In the genomic region with DNA sequence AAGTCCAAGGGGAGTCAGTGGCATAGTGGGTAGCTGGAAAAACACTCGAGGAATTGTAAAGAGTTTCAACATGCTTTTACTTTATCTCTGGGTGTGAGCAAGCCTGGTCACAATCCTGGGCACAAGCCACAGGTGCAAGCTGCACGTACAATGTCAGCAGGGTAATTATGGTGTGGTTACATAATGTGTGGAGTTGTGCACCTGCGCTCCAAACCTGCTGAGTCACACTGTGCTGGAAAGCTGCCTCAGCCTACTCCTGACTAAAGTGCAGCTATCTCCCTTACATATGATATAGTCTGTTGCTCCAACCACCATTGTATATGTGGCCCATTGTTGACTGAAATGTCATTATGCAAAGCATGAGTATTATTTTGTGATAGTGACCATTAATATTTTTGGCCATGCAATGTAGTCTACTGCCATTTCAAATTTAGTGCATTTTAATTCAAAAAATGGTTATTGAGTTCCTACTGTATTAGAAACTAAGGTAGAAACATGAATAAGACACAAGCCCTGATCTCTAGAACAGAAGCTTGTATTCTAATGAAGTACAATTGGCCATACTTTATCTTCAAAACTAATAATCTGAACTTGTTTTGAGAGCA, we compare ENCODE assay signal across 16 cellular contexts.
DNase-seq lines count a peak whose midpoint lies in the region; ATAC-seq and TF ChIP-seq lines count a peak whose summit lies in the region.
"Had no signal": no experiment of that assay in that cellular context is flagged by ENCODE, and none has a peak within 500 bp of the region (broad histone marks: within the 10 kb centered on the region; RNA-seq: fewer than 3 reads in every experiment).

No MANE protein-coding gene starts in this region.

- no peaks in the 10 kb centered on the region for H3K4me1 Mint-ChIP-seq in WTC11

- H3K27ac Mint-ChIP-seq in WTC11 = no peak overlapping the region
- H3K27ac Mint-ChIP-seq: activated naive CD8-positive, alpha-beta T cell; T-helper 1 cell treated with Interleukin-12 subunit alpha and Interleukin-12 subunit beta and Interleukin-4 antibody, amounts not matched to agents 30 μg/mL and 1 μg/mL, for 36 hours had no signal

- no peaks in the 10 kb centered on the region for H3K36me3 ChIP-seq in mucosa of descending colon (ENCODE audit: low read depth)
- H3K36me3 ChIP-seq: esophagus squamous epithelium, MG63, uterus had no signal

- no peak for TF ChIP-seq CTCF in WTC11 (IDR thresholded peaks at IDR 0.05)
- no peak for TF ChIP-seq CTCF in mucosa of descending colon (IDR thresholded peaks at IDR 0.05)

- intact Hi-C loops in mucosa of descending colon (cut with DNase I, micrococcal nuclease) = no loop called here

- H3K4me3 Mint-ChIP-seq in WTC11 = no peak overlapping the region
- H3K4me3 Mint-ChIP-seq: activated naive CD8-positive, alpha-beta T cell; T-helper 1 cell treated with Interleukin-12 subunit alpha and Interleukin-12 subunit beta and Interleukin-4 antibody, amounts not matched to agents 30 μg/mL and 1 μg/mL, for 36 hours had no signal

- H3K27me3 Mint-ChIP-seq in WTC11 (ENCODE audit: low read depth) = peaks cover 21% of the 10 kb centered on the region
- H3K27me3 Mint-ChIP-seq: activated naive CD8-positive, alpha-beta T cell had no signal

- ATAC-seq in WTC11 (no peak), mucosa of descending colon (peak; percentile 12), HG02759 (IDR thresholded peaks at IDR 0.05; ENCODE audit: unreplicated experiment) (no peak)

- H3K9me3 ChIP-seq in mucosa of descending colon = peaks cover 12% of the 10 kb centered on the region
- H3K9me3 ChIP-seq: uterus had no signal

- CTCF ChIA-PET in WTC11 (lab: Charles Lee) = no interaction called here

- H3K4me3 ChIP-seq in mucosa of descending colon = no peak overlapping the region
- H3K4me3 ChIP-seq: esophagus squamous epithelium, MG63, uterus had no signal

- POLR2A ChIA-PET in WTC11 (lab: Charles Lee) = no interaction called here

- no peaks in the 10 kb centered on the region for H3K4me1 ChIP-seq in mucosa of descending colon (ENCODE audit: low read depth)
- H3K4me1 ChIP-seq: esophagus squamous epithelium, uterus had no signal

- DNase-seq in NCI-H748 (lab: John Stamatoyannopoulos, UW; ENCODE audit: unreplicated experiment) (peak; percentile 41), NCI-H748 treated with DMSO at 0.1 percent for 48 hours (lab: John Stamatoyannopoulos, UW) (no peak), HT1080 (ENCODE audit: low read depth) (peak; percentile 17), WTC11 (ENCODE audit: low spot score) (peak; percentile 36), mucosa of descending colon (peak in 1 of 3 donors; percentile 33), germinal center (ENCODE audit: low spot score) (no peak), NCI-H524 (lab: John Stamatoyannopoulos, UW) (no peak)
- DNase-seq: DMS153, esophagus squamous epithelium, mesenchymal stem cell, MG63, NCI-H345, uterus had no signal

- peaks cover 82% of the 10 kb centered on the region for H3K9me3 Mint-ChIP-seq in WTC11

- H3K36me3 Mint-ChIP-seq in WTC11 = peaks cover 60% of the 10 kb centered on the region

TF ChIP-seq in WTC11, 78 proteins besides CTCF, POLR2A, EP300 and RAD21:
- TF ChIP-seq, protein P1, sequence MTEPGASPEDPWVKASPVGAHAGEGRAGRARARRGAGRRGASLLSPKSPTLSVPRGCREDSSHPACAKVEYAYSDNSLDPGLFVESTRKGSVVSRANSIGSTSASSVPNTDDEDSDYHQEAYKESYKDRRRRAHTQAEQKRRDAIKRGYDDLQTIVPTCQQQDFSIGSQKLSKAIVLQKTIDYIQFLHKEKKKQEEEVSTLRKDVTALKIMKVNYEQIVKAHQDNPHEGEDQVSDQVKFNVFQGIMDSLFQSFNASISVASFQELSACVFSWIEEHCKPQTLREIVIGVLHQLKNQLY (CRISPR knock-in tag; IDR thresholded peaks at IDR 0.05) = no peak
- TF ChIP-seq NFYB (CRISPR knock-in tag; conservative IDR thresholded peaks at IDR 0.05; ENCODE audit: low read depth) (no peak; the same call in 1 of the 2 replicates), KAT7 (CRISPR knock-in tag; IDR thresholded peaks at IDR 0.05; ENCODE audit: borderline replicate concordance) (no peak), FOXK1 (CRISPR knock-in tag; IDR thresholded peaks at IDR 0.05) (no peak), JUN (CRISPR knock-in tag; IDR thresholded peaks at IDR 0.05) (no peak), TEAD4 (CRISPR knock-in tag; IDR thresholded peaks at IDR 0.05) (no peak), ATF1 (CRISPR knock-in tag; IDR thresholded peaks at IDR 0.05) (no peak), ZNF317 (CRISPR knock-in tag; IDR thresholded peaks at IDR 0.05; ENCODE audit: borderline replicate concordance, low read depth) (no peak), ZNF671 (CRISPR knock-in tag; IDR thresholded peaks at IDR 0.05) (no peak), FOXP1 (CRISPR knock-in tag; IDR thresholded peaks at IDR 0.05; ENCODE audit: borderline replicate concordance) (no peak), ESRRA (CRISPR knock-in tag; IDR thresholded peaks at IDR 0.05; ENCODE audit: borderline replicate concordance) (no peak)
- TF ChIP-seq, protein P2, sequence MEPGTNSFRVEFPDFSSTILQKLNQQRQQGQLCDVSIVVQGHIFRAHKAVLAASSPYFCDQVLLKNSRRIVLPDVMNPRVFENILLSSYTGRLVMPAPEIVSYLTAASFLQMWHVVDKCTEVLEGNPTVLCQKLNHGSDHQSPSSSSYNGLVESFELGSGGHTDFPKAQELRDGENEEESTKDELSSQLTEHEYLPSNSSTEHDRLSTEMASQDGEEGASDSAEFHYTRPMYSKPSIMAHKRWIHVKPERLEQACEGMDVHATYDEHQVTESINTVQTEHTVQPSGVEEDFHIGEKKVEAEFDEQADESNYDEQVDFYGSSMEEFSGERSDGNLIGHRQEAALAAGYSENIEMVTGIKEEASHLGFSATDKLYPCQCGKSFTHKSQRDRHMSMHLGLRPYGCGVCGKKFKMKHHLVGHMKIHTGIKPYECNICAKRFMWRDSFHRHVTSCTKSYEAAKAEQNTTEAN (CRISPR knock-in tag; IDR thresholded peaks at IDR 0.05) = no peak
- TF ChIP-seq, protein P3, sequence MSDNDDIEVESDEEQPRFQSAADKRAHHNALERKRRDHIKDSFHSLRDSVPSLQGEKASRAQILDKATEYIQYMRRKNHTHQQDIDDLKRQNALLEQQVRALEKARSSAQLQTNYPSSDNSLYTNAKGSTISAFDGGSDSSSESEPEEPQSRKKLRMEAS (CRISPR knock-in tag; IDR thresholded peaks at IDR 0.05) = no peak
- TF ChIP-seq, protein P4, sequence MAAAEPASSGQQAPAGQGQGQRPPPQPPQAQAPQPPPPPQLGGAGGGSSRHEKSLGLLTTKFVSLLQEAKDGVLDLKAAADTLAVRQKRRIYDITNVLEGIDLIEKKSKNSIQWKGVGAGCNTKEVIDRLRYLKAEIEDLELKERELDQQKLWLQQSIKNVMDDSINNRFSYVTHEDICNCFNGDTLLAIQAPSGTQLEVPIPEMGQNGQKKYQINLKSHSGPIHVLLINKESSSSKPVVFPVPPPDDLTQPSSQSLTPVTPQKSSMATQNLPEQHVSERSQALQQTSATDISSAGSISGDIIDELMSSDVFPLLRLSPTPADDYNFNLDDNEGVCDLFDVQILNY (CRISPR knock-in tag; IDR thresholded peaks at IDR 0.05) = no peak
- TF ChIP-seq, protein P5, sequence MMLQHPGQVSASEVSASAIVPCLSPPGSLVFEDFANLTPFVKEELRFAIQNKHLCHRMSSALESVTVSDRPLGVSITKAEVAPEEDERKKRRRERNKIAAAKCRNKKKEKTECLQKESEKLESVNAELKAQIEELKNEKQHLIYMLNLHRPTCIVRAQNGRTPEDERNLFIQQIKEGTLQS (CRISPR knock-in tag; conservative IDR thresholded peaks at IDR 0.05) = no peak
TF ChIP-seq in WTC11: peak in this region for 0.

Comparison
In these comparisons a context has a peak if more than half of its experiments do, and no peak if none do; other contexts are left out.
1. DNase-seq: peak in NCI-H748 (single experiment), HT1080 (single experiment) and WTC11 (single experiment); none in NCI-H748 treated with DMSO at 0.1 percent for 48 hours (single experiment), germinal center (single experiment) and NCI-H524 (0 of 2).